Comparison of ENCODE assay signal across 14 cellular contexts in the genomic region with DNA sequence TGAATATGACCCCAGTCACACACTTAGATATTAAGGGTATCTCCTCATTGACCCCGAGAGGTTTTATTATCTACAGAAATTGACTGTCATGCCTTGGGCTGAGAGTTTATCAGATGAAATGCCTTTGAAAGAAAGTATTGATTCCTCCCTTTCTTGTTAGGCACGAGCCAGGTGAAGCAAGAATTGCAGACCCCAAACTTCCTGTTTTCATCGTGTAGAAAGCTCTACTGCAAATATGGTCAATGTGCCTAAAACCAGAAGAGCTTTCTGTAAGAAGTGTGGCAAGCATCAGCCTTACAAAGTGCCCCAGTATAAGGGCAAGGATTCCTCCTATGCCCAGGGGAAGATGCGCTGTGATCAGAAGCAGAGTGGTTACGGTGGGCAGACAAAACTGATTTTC.
"Had no signal": no experiment of that assay in that cellular context is flagged by ENCODE, and none has a peak within 500 bp of the region (broad histone marks: within the 10 kb centered on the region; RNA-seq: fewer than 3 reads in every experiment).

No MANE protein-coding gene starts in this region.

- ATAC-seq: activated CD4-positive, CD25-positive, alpha-beta regulatory T cell treated with anti-CD3 and anti-CD28 coated beads, Interleukin-2, amount 50 U/mL, for 24 hours; gastrocnemius medialis; heart right ventricle; left cardiac atrium; lower lobe of right lung; sciatic nerve; stimulated activated naive CD8-positive, alpha-beta T cell treated with anti-CD3 and anti-CD28 coated beads, Interleukin-15, Interleukin-2, amounts not matched to agents 100 U/mL and 50 U/mL, for 24 hours had no signal

- H3K27ac ChIP-seq: gastrocnemius medialis, heart right ventricle, lower lobe of right lung, ovary, suprapubic skin had no signal

- H3K9me3 ChIP-seq: gastrocnemius medialis, heart right ventricle, lower lobe of right lung, ovary, suprapubic skin had no signal

- H3K36me3 ChIP-seq: gastrocnemius medialis, heart right ventricle, lower lobe of right lung, ovary, suprapubic skin had no signal

- H3K27me3 ChIP-seq: gastrocnemius medialis, ovary, suprapubic skin had no signal

- H3K4me3 ChIP-seq: gastrocnemius medialis, heart right ventricle, lower lobe of right lung, ovary, suprapubic skin had no signal

- DNase-seq: activated CD4-positive, alpha-beta T cell treated with anti-CD3 and anti-CD28 coated beads, Interleukin-2, amount 50 U/mL, for 1 hour; activated naive CD4-positive, alpha-beta T cell; activated T-cell treated with anti-CD3 and anti-CD28 coated beads for 4 hours; gastrocnemius medialis; heart right ventricle; left cardiac atrium; lower lobe of right lung; ovary; stimulated activated naive CD8-positive, alpha-beta T cell treated with anti-CD3 and anti-CD28 coated beads, Interleukin-15, Interleukin-2, amounts not matched to agents 100 U/mL and 50 U/mL, for 24 hours; trophoblast cell had no signal

- H3K4me1 ChIP-seq: gastrocnemius medialis, heart right ventricle, lower lobe of right lung had no signal

- FAIRE-seq: colon had no signal
